ENCODE assay signal across 8 cellular contexts in the genomic region with DNA sequence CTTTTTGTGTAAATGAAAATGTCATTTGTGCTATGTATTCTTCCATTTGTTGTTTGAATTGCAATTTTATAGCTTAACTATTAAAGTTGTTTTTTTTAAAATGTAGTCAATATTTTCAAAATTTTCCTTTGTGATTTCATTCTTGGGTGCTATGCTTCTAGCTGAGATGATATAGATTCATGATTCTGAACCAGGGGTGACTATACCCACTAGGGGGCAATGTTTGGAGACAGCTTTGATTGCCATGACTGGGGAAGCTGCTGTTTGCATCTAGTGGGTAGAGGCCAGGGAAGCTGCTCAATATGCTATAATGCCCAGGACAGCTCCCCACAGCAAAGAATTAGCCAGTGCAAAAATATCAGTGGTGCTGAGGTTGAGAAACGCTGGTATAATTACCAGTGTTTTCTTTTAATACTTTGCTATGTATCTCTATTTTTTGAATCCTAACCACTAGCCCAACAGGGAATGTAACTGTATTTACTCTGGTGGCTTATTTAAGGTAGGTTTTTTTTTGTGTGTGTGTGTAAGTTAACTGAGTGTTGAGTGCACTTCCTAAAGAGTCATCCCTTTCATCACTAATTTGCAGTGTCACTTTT.
DNase-seq lines count a peak whose midpoint lies in the region; ATAC-seq and TF ChIP-seq lines count a peak whose summit lies in the region.

No MANE protein-coding gene starts in this region.

- H3K9ac ChIP-seq in Karpas-422 (ENCODE audit: low read length) (no peak overlapping the region), OCI-LY1 (ENCODE audit: low read length) (no peak overlapping the region)

- peaks cover 17% of the 10 kb centered on the region for H3K36me3 Mint-ChIP-seq in type B pancreatic cell

- H3K4me2 ChIP-seq in Karpas-422 (ENCODE audit: low read depth, low read length, poor library complexity, severe bottlenecking), result no peak overlapping the region
- no peak overlapping the region for H3K4me2 ChIP-seq in OCI-LY1 (ENCODE audit: low read length)

- H2AFZ ChIP-seq in Karpas-422 (ENCODE audit: low read length) (no peak overlapping the region), OCI-LY1 (ENCODE audit: low read length) (no peak overlapping the region)

- no peaks in the 10 kb centered on the region for H3K4me1 Mint-ChIP-seq in type B pancreatic cell (ENCODE audit: unreplicated experiment)

- H3K36me3 ChIP-seq in Karpas-422 (ENCODE audit: insufficient read depth, low read length), result no peaks in the 10 kb centered on the region
- no peaks in the 10 kb centered on the region for H3K36me3 ChIP-seq in OCI-LY1 (ENCODE audit: insufficient read depth, low read length)

- H3K4me3 ChIP-seq in Karpas-422 (ENCODE audit: low read length) (no peak overlapping the region), OCI-LY1 (ENCODE audit: low read depth, low read length, poor library complexity, severe bottlenecking) (no peak overlapping the region), cardiac fibroblast (replicated peaks in 1 of 2; ENCODE audit: low read depth in 2 of 2, low read length in 2 of 2) (no peak overlapping the region)

- TF ChIP-seq CTCF in OCI-LY1 (IDR thresholded peaks at IDR 0.05; ENCODE audit: low read length) (peak; percentile 63; the same call in 1 of the 2 replicates), cardiac fibroblast (IDR thresholded peaks at IDR 0.05; ENCODE audit: low read depth, low read length) (peak; percentile 79), type B pancreatic cell (conservative IDR thresholded peaks at IDR 0.05) (peak; percentile 82)

- H3K27ac ChIP-seq in Karpas-422 (ENCODE audit: low read length) (no peak overlapping the region), OCI-LY1 (ENCODE audit: low read depth, low read length, poor library complexity, severe bottlenecking) (no peak overlapping the region)

- ATAC-seq in GM21529 (IDR thresholded peaks at IDR 0.05; ENCODE audit: unreplicated experiment) (peak; percentile 88), left lobe of liver (peak; percentile 100), HG03097 (IDR thresholded peaks at IDR 0.05; ENCODE audit: low FRiP score, unreplicated experiment) (no peak)

- no peaks in the 10 kb centered on the region for H3K27me3 Mint-ChIP-seq in type B pancreatic cell

- H4K20me1 ChIP-seq in Karpas-422 (ENCODE audit: insufficient read depth, low read depth, low read length) (no peaks in the 10 kb centered on the region), OCI-LY1 (ENCODE audit: insufficient read depth, low read length) (no peaks in the 10 kb centered on the region)

- DNase-seq in ELR (ENCODE audit: low read depth) (peak; percentile 16), Karpas-422 (peak; percentile 87), cardiac fibroblast (ENCODE audit: low read depth in 2 of 2) (peak; percentile 85 to 86), left lobe of liver (ENCODE audit: low spot score) (peak; percentile 51), type B pancreatic cell (ENCODE audit: extremely low spot score, unreplicated experiment) (no peak)

- H3K79me2 ChIP-seq in Karpas-422 (ENCODE audit: low read length), result no peaks in the 10 kb centered on the region
- H3K79me2 ChIP-seq in OCI-LY1 (ENCODE audit: insufficient read depth, low read length), result no peaks in the 10 kb centered on the region

- no peak overlapping the region for H3K4me3 Mint-ChIP-seq in type B pancreatic cell

- no peaks in the 10 kb centered on the region for H3F3A ChIP-seq in OCI-LY1 (ENCODE audit: insufficient read depth, low read length)

- H3K9me3 ChIP-seq in Karpas-422 (ENCODE audit: low read length) (no peaks in the 10 kb centered on the region), OCI-LY1 (ENCODE audit: low read length) (no peaks in the 10 kb centered on the region)

- H3K27me3 ChIP-seq in Karpas-422 (ENCODE audit: low read length) (no peaks in the 10 kb centered on the region), OCI-LY1 (ENCODE audit: insufficient read depth, low read length) (no peaks in the 10 kb centered on the region)

- H3K9me3 Mint-ChIP-seq in type B pancreatic cell, result no peaks in the 10 kb centered on the region

- H3K9me2 ChIP-seq in Karpas-422 (replicated peaks; ENCODE audit: insufficient read depth, low read length) (no peaks in the 10 kb centered on the region), OCI-LY1 (ENCODE audit: low read depth, low read length) (no peaks in the 10 kb centered on the region)

- H3K4me1 ChIP-seq in Karpas-422 (ENCODE audit: low read length) (peaks cover 3% of the 10 kb centered on the region; the same call in 1 of the 2 replicates), OCI-LY1 (ENCODE audit: insufficient read depth, low read length, severe bottlenecking) (no peaks in the 10 kb centered on the region)

- H3K27ac Mint-ChIP-seq in type B pancreatic cell, result no peak overlapping the region
